ENCODE assay signal across 8 cellular contexts in genomic region chr3:141212101-141212500, GRCh38.
"Had no signal": no experiment of that assay in that cellular context is flagged by ENCODE, and none has a peak within 500 bp of the region (broad histone marks: within the 10 kb centered on the region; RNA-seq: fewer than 3 reads in every experiment).

No MANE protein-coding gene starts in this region.

- H3K36me3 ChIP-seq: HAP-1 had no signal

- H3K4me2 ChIP-seq: KMS-11 had no signal

- H3K4me3 ChIP-seq: GM23248, HAP-1 had no signal

- H2AFZ ChIP-seq: GM23248 had no signal

- H3K9ac ChIP-seq: GM23248, KMS-11 had no signal

- H3K27ac Mint-ChIP-seq: HFFc6, IgD-negative memory B cell had no signal

- H3K4me1 ChIP-seq: HAP-1 had no signal

- H3K27ac ChIP-seq: GM23248, KMS-11 had no signal

- H3K9me3 ChIP-seq: HAP-1 had no signal

- H3K4me1 Mint-ChIP-seq: IgD-negative memory B cell had no signal

- H3K4me3 Mint-ChIP-seq: HFFc6, IgD-negative memory B cell had no signal

- ATAC-seq: HCT116, HepG2 had no signal

- H3K9me3 Mint-ChIP-seq: HFFc6 had no signal

- DNase-seq: GM23248, HFFc6, KBM-7 had no signal
